8 cellular contexts compared by ENCODE assay signal in genomic region chr5:53779541-53779981, GRCh38.
DNase-seq lines count a peak whose midpoint lies in the region; ATAC-seq and TF ChIP-seq lines count a peak whose summit lies in the region.

No MANE protein-coding gene starts in this region.

- peak overlapping the region in 1 of 10 donors; percentile 50 for H3K4me3 Mint-ChIP-seq in naive thymus-derived CD4-positive, alpha-beta T cell

- H3K36me3 ChIP-seq in naive thymus-derived CD4-positive, alpha-beta T cell (ENCODE audit: control insufficient read depth in 2 of 3, insufficient read depth in 3 of 3, low read length in 3 of 3): no peaks in the 10 kb centered on the region

- POLR2A ChIA-PET in naive thymus-derived CD4-positive, alpha-beta T cell (lab: Charles Lee): no interaction called here

- DNase-seq in GM03348 (ENCODE audit: low spot score) (peak; percentile 76), hepatic stellate cell (ENCODE audit: low spot score) (peak; percentile 57), HUDEP-2 (lab: John Stamatoyannopoulos, UW; ENCODE audit: unreplicated experiment in 76 of 76) (no peak), NCI-H510A treated with DMSO at 0.1 percent for 48 hours (lab: John Stamatoyannopoulos, UW) (no peak), NCI-H2171 (lab: John Stamatoyannopoulos, UW) (no peak)
- no peak for DNase-seq in naive thymus-derived CD4-positive, alpha-beta T cell

- peak; percentile 39 for ATAC-seq in GM21786 (IDR thresholded peaks at IDR 0.05; ENCODE audit: unreplicated experiment)
- no peak for ATAC-seq in naive thymus-derived CD4-positive, alpha-beta T cell

- no peaks in the 10 kb centered on the region for H3K9me3 ChIP-seq in naive thymus-derived CD4-positive, alpha-beta T cell (ENCODE audit: control insufficient read depth in 2 of 3, low read length in 3 of 3)

- H3K27ac Mint-ChIP-seq in naive thymus-derived CD4-positive, alpha-beta T cell: peak overlapping the region in 1 of 9 donors; percentile 72

- H3K27me3 Mint-ChIP-seq in naive thymus-derived CD4-positive, alpha-beta T cell: peaks cover 0 to 5% (median 0%) of the 10 kb centered on the region in 5 donors

- H3K4me3 ChIP-seq in naive thymus-derived CD4-positive, alpha-beta T cell (ENCODE audit: low read length): no peak overlapping the region

- no peaks in the 10 kb centered on the region for H3K36me3 Mint-ChIP-seq in naive thymus-derived CD4-positive, alpha-beta T cell

- no peak overlapping the region for H3K27ac ChIP-seq in naive thymus-derived CD4-positive, alpha-beta T cell (ENCODE audit: low read depth, low read length)

- no peaks in the 10 kb centered on the region for H3K4me1 ChIP-seq in naive thymus-derived CD4-positive, alpha-beta T cell (ENCODE audit: control insufficient read depth in 2 of 2, insufficient read depth in 2 of 2, low read length in 2 of 2)

- H3K9me3 Mint-ChIP-seq in naive thymus-derived CD4-positive, alpha-beta T cell: no peaks in the 10 kb centered on the region

- H3K4me1 Mint-ChIP-seq in naive thymus-derived CD4-positive, alpha-beta T cell: peaks cover 0 to 25% (median 0%) of the 10 kb centered on the region in 7 donors

- H3K27me3 ChIP-seq in naive thymus-derived CD4-positive, alpha-beta T cell (ENCODE audit: control insufficient read depth in 2 of 2, insufficient read depth in 2 of 2, low read length in 2 of 2): no peaks in the 10 kb centered on the region

- CTCF ChIA-PET in naive thymus-derived CD4-positive, alpha-beta T cell (lab: Charles Lee): no interaction called here

- intact Hi-C loops in naive thymus-derived CD4-positive, alpha-beta T cell (cut with micrococcal nuclease): no loop called here

TF ChIP-seq in PFSK-1, 5 proteins besides CTCF, POLR2A, EP300 and RAD21:
- peak; percentile 38; the same call in 1 of the 2 replicates for TF ChIP-seq SIN3A (IDR thresholded peaks at IDR 0.05; ENCODE audit: borderline replicate concordance, insufficient read depth, low read length)
- TF ChIP-seq POLR2AphosphoS5 (IDR thresholded peaks at IDR 0.05; ENCODE audit: low read depth, low read length): no peak
- TF ChIP-seq FOXP2 (optimal IDR thresholded peaks at IDR 0.05; ENCODE audit: borderline replicate concordance, extremely low read depth, extremely low read length, insufficient read depth): peak; percentile 38
- no peak for TF ChIP-seq REST (IDR thresholded peaks at IDR 0.05; ENCODE audit: insufficient read depth in 1 of 2, low read depth in 2 of 2, low read length in 2 of 2)
- no peak for TF ChIP-seq TAF1 (IDR thresholded peaks at IDR 0.05; ENCODE audit: borderline replicate concordance, insufficient read depth, low read length)

Comparison
In these comparisons a context has a peak if more than half of its experiments do, and no peak if none do; other contexts are left out.
1. DNase-seq: peak in GM03348 (single experiment) and hepatic stellate cell (single experiment); none in HUDEP-2 (0 of 76), naive thymus-derived CD4-positive, alpha-beta T cell (0 of 9), NCI-H510A treated with DMSO at 0.1 percent for 48 hours (single experiment) and NCI-H2171 (single experiment).